In the genomic region with DNA sequence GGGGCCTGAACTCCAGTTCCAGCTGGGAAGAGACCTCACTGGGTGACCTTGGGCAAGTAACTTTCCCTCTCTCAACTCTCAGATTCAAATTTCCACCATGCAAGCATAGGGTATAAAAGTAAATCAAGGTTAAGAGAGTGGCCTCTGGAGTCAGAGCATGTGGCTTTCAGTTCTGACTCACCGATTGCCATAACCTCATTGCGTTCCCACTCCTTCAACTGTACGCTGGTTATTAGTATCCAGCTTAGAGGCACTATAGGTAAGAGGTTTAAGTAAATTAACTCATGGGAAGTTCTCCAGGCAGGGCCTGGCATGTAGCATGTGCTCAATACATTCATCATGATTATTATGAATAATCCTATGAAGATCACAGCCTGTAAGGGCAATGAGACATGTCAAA, we compare ENCODE assay signal across 13 cellular contexts.
"Had no signal": no experiment of that assay in that cellular context is flagged by ENCODE, and none has a peak within 500 bp of the region (broad histone marks: within the 10 kb centered on the region; RNA-seq: fewer than 3 reads in every experiment).

No MANE protein-coding gene starts in this region.

- H3K4me3 ChIP-seq: adrenal gland, SJSA1 had no signal

- H3K27me3 ChIP-seq: adrenal gland, SJSA1 had no signal

- H3K27ac ChIP-seq: SJSA1, VCaP had no signal

- H3K4me1 ChIP-seq: adrenal gland had no signal

- ATAC-seq: activated CD4-positive, alpha-beta T cell treated with anti-CD3 and anti-CD28 coated beads for 36 hours; activated CD8-positive, alpha-beta T cell treated with anti-CD3 and anti-CD28 coated beads for 36 hours; stimulated activated effector memory CD8-positive, alpha-beta T cell treated with anti-CD3 and anti-CD28 coated beads, Interleukin-12 subunit alpha, Interleukin-12 subunit beta, amount 100 ng/mL, for 72 hours had no signal

- H3K36me3 ChIP-seq: adrenal gland, SJSA1 had no signal

- H3K9me3 ChIP-seq: adrenal gland, SJSA1 had no signal

- DNase-seq: activated CD4-positive, alpha-beta T cell treated with anti-CD3 and anti-CD28 coated beads for 36 hours; activated CD8-positive, alpha-beta memory T cell treated with anti-CD3 and anti-CD28 coated beads, Interleukin-2, amount 50 U/mL, for 48 hours; activated CD8-positive, alpha-beta T cell treated with anti-CD3 and anti-CD28 coated beads for 36 hours; activated naive CD4-positive, alpha-beta T cell treated with anti-CD3 and anti-CD28 coated beads for 36 hours; central memory CD4-positive, alpha-beta T cell; cortex of kidney; effector memory CD4-positive, alpha-beta T cell; glutamatergic neuron; T-helper 9 cell had no signal
